ENCODE assay signal across 1 cellular context in the genomic region with DNA sequence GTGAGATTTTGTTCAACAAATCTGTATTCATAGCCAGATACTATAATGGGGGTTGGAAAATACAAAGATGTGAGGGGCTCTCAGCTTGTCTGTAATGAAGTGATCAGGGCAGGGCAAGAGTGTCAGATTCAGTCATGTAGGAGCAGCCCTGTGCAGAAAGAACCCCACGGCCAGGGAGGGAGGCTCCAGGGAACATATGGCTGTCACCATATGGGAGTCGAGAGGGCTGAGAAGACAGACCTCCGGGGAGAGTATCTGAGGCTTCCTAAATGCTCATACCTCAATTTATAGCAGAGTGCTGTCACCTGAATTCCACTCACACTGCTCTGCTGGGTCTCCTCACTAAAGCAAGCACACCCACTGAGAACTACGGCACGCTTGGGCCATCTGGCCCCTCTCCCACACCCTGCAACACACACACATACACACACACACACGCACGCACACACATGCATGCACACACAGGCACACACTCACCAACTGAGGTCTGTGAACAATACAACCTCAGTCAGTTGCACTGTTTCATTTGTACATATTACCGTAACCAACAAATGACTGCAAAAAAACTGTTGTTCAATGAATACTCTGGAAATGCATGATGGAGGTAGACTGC.
TF ChIP-seq lines count a peak whose summit lies in the region.

No MANE protein-coding gene starts in this region.

TF ChIP-seq in H1, 55 proteins besides CTCF, POLR2A, EP300 and RAD21 (continued from another document):
- TF ChIP-seq, protein P1, sequence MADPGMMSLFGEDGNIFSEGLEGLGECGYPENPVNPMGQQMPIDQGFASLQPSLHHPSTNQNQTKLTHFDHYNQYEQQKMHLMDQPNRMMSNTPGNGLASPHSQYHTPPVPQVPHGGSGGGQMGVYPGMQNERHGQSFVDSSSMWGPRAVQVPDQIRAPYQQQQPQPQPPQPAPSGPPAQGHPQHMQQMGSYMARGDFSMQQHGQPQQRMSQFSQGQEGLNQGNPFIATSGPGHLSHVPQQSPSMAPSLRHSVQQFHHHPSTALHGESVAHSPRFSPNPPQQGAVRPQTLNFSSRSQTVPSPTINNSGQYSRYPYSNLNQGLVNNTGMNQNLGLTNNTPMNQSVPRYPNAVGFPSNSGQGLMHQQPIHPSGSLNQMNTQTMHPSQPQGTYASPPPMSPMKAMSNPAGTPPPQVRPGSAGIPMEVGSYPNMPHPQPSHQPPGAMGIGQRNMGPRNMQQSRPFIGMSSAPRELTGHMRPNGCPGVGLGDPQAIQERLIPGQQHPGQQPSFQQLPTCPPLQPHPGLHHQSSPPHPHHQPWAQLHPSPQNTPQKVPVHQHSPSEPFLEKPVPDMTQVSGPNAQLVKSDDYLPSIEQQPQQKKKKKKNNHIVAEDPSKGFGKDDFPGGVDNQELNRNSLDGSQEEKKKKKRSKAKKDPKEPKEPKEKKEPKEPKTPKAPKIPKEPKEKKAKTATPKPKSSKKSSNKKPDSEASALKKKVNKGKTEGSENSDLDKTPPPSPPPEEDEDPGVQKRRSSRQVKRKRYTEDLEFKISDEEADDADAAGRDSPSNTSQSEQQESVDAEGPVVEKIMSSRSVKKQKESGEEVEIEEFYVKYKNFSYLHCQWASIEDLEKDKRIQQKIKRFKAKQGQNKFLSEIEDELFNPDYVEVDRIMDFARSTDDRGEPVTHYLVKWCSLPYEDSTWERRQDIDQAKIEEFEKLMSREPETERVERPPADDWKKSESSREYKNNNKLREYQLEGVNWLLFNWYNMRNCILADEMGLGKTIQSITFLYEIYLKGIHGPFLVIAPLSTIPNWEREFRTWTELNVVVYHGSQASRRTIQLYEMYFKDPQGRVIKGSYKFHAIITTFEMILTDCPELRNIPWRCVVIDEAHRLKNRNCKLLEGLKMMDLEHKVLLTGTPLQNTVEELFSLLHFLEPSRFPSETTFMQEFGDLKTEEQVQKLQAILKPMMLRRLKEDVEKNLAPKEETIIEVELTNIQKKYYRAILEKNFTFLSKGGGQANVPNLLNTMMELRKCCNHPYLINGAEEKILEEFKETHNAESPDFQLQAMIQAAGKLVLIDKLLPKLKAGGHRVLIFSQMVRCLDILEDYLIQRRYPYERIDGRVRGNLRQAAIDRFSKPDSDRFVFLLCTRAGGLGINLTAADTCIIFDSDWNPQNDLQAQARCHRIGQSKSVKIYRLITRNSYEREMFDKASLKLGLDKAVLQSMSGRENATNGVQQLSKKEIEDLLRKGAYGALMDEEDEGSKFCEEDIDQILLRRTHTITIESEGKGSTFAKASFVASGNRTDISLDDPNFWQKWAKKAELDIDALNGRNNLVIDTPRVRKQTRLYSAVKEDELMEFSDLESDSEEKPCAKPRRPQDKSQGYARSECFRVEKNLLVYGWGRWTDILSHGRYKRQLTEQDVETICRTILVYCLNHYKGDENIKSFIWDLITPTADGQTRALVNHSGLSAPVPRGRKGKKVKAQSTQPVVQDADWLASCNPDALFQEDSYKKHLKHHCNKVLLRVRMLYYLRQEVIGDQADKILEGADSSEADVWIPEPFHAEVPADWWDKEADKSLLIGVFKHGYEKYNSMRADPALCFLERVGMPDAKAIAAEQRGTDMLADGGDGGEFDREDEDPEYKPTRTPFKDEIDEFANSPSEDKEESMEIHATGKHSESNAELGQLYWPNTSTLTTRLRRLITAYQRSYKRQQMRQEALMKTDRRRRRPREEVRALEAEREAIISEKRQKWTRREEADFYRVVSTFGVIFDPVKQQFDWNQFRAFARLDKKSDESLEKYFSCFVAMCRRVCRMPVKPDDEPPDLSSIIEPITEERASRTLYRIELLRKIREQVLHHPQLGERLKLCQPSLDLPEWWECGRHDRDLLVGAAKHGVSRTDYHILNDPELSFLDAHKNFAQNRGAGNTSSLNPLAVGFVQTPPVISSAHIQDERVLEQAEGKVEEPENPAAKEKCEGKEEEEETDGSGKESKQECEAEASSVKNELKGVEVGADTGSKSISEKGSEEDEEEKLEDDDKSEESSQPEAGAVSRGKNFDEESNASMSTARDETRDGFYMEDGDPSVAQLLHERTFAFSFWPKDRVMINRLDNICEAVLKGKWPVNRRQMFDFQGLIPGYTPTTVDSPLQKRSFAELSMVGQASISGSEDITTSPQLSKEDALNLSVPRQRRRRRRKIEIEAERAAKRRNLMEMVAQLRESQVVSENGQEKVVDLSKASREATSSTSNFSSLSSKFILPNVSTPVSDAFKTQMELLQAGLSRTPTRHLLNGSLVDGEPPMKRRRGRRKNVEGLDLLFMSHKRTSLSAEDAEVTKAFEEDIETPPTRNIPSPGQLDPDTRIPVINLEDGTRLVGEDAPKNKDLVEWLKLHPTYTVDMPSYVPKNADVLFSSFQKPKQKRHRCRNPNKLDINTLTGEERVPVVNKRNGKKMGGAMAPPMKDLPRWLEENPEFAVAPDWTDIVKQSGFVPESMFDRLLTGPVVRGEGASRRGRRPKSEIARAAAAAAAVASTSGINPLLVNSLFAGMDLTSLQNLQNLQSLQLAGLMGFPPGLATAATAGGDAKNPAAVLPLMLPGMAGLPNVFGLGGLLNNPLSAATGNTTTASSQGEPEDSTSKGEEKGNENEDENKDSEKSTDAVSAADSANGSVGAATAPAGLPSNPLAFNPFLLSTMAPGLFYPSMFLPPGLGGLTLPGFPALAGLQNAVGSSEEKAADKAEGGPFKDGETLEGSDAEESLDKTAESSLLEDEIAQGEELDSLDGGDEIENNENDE (IDR thresholded peaks at IDR 0.05; ENCODE audit: insufficient replicate concordance, low read length) = no peak
